Comparison of ENCODE assay signal across 1 cellular context in the genomic region with DNA sequence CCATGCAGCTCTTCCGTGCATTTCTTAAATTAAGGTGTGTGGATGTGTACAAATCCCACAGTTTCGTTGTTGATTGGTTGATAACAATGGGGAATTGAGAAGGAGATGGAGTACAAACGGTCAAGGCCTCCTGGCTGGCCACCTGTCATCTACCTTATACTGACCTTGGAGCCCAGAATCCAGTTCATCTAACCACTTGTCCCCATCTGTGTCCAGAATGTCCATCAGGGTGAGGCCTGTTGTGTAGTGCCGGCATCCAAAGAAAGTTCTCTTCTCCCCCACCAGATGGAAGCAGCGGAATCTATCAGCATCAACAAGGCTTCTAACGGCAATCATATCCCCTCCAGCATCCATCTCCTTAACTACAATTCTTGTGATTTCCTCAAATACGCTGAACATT.
TF ChIP-seq lines count a peak whose summit lies in the region.

No MANE protein-coding gene starts in this region.

TF ChIP-seq in K562, 482 proteins besides CTCF, POLR2A, EP300 and RAD21:
- TF ChIP-seq HDAC6 (IDR thresholded peaks at IDR 0.05; ENCODE audit: low read depth, low read length) (no peak), ZNF212 (CRISPR knock-in tag; IDR thresholded peaks at IDR 0.05) (no peak), HLTF (IDR thresholded peaks at IDR 0.05) (no peak), TARDBP (IDR thresholded peaks at IDR 0.05) (no peak), RBM14 (IDR thresholded peaks at IDR 0.05; ENCODE audit: borderline replicate concordance, insufficient read depth, low read depth, low read length) (no peak), RCOR1 (IDR thresholded peaks at IDR 0.05; ENCODE audit: borderline replicate concordance in 1 of 2, low read depth in 2 of 2, low read length in 2 of 2) (0 out of 4 replicates have a peak, but pooled peaks of 1 of the 2 experiments have one; percentile 26), FOXK1 (CRISPR knock-in tag; IDR thresholded peaks at IDR 0.05; ENCODE audit: borderline replicate concordance) (no peak), MXI1 (IDR thresholded peaks at IDR 0.05; ENCODE audit: low read depth, low read length) (no peak), CHD2 (IDR thresholded peaks at IDR 0.05; ENCODE audit: low read depth, low read length) (no peak), ZNF507 (tag; conservative IDR thresholded peaks at IDR 0.05) (no peak), SMC3 (conservative IDR thresholded peaks at IDR 0.05; ENCODE audit: insufficient read depth, low read depth, low read length) (peak; percentile 39; the same call in 1 of the 2 replicates), SMAD4 (CRISPR knock-in tag; conservative IDR thresholded peaks at IDR 0.05) (no peak), TAF9B (IDR thresholded peaks at IDR 0.05; ENCODE audit: partially characterized antibody) (no peak), DPF2 (IDR thresholded peaks at IDR 0.05) (no peak), ELF2 (CRISPR knock-in tag; IDR thresholded peaks at IDR 0.05) (no peak), ZNF316 (IDR thresholded peaks at IDR 0.05) (no peak), SIN3B (IDR thresholded peaks at IDR 0.05; ENCODE audit: low read depth) (no peak), ZC3H11A (IDR thresholded peaks at IDR 0.05; ENCODE audit: low read depth, low read length) (no peak), CTBP1 (IDR thresholded peaks at IDR 0.05; ENCODE audit: borderline replicate concordance) (0 out of 2 replicates have a peak, but pooled peaks have one; percentile 17)
- TF ChIP-seq, protein P1, sequence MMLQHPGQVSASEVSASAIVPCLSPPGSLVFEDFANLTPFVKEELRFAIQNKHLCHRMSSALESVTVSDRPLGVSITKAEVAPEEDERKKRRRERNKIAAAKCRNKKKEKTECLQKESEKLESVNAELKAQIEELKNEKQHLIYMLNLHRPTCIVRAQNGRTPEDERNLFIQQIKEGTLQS (IDR thresholded peaks at IDR 0.05), result no peak
- TF ChIP-seq, protein P1 (CRISPR knock-in tag; conservative IDR thresholded peaks at IDR 0.05), result no peak
- TF ChIP-seq, protein P2, sequence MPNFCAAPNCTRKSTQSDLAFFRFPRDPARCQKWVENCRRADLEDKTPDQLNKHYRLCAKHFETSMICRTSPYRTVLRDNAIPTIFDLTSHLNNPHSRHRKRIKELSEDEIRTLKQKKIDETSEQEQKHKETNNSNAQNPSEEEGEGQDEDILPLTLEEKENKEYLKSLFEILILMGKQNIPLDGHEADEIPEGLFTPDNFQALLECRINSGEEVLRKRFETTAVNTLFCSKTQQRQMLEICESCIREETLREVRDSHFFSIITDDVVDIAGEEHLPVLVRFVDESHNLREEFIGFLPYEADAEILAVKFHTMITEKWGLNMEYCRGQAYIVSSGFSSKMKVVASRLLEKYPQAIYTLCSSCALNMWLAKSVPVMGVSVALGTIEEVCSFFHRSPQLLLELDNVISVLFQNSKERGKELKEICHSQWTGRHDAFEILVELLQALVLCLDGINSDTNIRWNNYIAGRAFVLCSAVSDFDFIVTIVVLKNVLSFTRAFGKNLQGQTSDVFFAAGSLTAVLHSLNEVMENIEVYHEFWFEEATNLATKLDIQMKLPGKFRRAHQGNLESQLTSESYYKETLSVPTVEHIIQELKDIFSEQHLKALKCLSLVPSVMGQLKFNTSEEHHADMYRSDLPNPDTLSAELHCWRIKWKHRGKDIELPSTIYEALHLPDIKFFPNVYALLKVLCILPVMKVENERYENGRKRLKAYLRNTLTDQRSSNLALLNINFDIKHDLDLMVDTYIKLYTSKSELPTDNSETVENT (CRISPR knock-in tag; IDR thresholded peaks at IDR 0.05), result no peak
- TF ChIP-seq, protein P3, sequence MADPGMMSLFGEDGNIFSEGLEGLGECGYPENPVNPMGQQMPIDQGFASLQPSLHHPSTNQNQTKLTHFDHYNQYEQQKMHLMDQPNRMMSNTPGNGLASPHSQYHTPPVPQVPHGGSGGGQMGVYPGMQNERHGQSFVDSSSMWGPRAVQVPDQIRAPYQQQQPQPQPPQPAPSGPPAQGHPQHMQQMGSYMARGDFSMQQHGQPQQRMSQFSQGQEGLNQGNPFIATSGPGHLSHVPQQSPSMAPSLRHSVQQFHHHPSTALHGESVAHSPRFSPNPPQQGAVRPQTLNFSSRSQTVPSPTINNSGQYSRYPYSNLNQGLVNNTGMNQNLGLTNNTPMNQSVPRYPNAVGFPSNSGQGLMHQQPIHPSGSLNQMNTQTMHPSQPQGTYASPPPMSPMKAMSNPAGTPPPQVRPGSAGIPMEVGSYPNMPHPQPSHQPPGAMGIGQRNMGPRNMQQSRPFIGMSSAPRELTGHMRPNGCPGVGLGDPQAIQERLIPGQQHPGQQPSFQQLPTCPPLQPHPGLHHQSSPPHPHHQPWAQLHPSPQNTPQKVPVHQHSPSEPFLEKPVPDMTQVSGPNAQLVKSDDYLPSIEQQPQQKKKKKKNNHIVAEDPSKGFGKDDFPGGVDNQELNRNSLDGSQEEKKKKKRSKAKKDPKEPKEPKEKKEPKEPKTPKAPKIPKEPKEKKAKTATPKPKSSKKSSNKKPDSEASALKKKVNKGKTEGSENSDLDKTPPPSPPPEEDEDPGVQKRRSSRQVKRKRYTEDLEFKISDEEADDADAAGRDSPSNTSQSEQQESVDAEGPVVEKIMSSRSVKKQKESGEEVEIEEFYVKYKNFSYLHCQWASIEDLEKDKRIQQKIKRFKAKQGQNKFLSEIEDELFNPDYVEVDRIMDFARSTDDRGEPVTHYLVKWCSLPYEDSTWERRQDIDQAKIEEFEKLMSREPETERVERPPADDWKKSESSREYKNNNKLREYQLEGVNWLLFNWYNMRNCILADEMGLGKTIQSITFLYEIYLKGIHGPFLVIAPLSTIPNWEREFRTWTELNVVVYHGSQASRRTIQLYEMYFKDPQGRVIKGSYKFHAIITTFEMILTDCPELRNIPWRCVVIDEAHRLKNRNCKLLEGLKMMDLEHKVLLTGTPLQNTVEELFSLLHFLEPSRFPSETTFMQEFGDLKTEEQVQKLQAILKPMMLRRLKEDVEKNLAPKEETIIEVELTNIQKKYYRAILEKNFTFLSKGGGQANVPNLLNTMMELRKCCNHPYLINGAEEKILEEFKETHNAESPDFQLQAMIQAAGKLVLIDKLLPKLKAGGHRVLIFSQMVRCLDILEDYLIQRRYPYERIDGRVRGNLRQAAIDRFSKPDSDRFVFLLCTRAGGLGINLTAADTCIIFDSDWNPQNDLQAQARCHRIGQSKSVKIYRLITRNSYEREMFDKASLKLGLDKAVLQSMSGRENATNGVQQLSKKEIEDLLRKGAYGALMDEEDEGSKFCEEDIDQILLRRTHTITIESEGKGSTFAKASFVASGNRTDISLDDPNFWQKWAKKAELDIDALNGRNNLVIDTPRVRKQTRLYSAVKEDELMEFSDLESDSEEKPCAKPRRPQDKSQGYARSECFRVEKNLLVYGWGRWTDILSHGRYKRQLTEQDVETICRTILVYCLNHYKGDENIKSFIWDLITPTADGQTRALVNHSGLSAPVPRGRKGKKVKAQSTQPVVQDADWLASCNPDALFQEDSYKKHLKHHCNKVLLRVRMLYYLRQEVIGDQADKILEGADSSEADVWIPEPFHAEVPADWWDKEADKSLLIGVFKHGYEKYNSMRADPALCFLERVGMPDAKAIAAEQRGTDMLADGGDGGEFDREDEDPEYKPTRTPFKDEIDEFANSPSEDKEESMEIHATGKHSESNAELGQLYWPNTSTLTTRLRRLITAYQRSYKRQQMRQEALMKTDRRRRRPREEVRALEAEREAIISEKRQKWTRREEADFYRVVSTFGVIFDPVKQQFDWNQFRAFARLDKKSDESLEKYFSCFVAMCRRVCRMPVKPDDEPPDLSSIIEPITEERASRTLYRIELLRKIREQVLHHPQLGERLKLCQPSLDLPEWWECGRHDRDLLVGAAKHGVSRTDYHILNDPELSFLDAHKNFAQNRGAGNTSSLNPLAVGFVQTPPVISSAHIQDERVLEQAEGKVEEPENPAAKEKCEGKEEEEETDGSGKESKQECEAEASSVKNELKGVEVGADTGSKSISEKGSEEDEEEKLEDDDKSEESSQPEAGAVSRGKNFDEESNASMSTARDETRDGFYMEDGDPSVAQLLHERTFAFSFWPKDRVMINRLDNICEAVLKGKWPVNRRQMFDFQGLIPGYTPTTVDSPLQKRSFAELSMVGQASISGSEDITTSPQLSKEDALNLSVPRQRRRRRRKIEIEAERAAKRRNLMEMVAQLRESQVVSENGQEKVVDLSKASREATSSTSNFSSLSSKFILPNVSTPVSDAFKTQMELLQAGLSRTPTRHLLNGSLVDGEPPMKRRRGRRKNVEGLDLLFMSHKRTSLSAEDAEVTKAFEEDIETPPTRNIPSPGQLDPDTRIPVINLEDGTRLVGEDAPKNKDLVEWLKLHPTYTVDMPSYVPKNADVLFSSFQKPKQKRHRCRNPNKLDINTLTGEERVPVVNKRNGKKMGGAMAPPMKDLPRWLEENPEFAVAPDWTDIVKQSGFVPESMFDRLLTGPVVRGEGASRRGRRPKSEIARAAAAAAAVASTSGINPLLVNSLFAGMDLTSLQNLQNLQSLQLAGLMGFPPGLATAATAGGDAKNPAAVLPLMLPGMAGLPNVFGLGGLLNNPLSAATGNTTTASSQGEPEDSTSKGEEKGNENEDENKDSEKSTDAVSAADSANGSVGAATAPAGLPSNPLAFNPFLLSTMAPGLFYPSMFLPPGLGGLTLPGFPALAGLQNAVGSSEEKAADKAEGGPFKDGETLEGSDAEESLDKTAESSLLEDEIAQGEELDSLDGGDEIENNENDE (IDR thresholded peaks at IDR 0.05; ENCODE audit: low read depth, low read length), result no peak
